ENCODE assay signal across 30 cellular contexts in genomic region chr14:52007211-52007610, GRCh38.
"Had no signal": no experiment of that assay in that cellular context is flagged by ENCODE, and none has a peak within 500 bp of the region (broad histone marks: within the 10 kb centered on the region; RNA-seq: fewer than 3 reads in every experiment).

No MANE protein-coding gene starts in this region.

- H3K9me3 ChIP-seq: ascending aorta, breast epithelium, esophagus muscularis mucosa, gastrocnemius medialis, heart left ventricle had no signal

- H3K27ac ChIP-seq: ascending aorta, breast epithelium, coronary artery, foreskin keratinocyte, gastrocnemius medialis had no signal

- H3K4me3 ChIP-seq: ascending aorta, breast epithelium, coronary artery, dorsolateral prefrontal cortex, esophagus muscularis mucosa, gastrocnemius medialis, heart left ventricle had no signal

- H3K4me1 ChIP-seq: breast epithelium, foreskin keratinocyte had no signal

- DNase-seq: activated CD4-positive, alpha-beta memory T cell treated with anti-CD3 and anti-CD28 coated beads for 36 hours; activated CD4-positive, alpha-beta T cell treated with anti-CD3 and anti-CD28 coated beads for 36 hours; activated CD4-positive, alpha-beta T cell treated with anti-CD3 and anti-CD28 coated beads, Interleukin-2, amount 10 ng/mL, durations not matched to agents 24 days and 14 days; activated CD4-positive, CD25-positive, alpha-beta regulatory T cell; activated CD4-positive, CD25-positive, alpha-beta regulatory T cell treated with anti-CD3 and anti-CD28 coated beads, Interleukin-2, amount 50 U/mL, for 72 hours; activated CD8-positive, alpha-beta memory T cell treated with anti-CD3 and anti-CD28 coated beads, Interleukin-2, amount 10 ng/mL, durations not matched to agents 7 days and 5 days; activated CD8-positive, alpha-beta memory T cell treated with anti-CD3 and anti-CD28 coated beads, Interleukin-2, amount 50 U/mL, for 4 hours; activated CD8-positive, alpha-beta T cell treated with anti-CD3 and anti-CD28 coated beads, Interleukin-2, amount 10 ng/mL, durations not matched to agents 7 days and 5 days; activated gamma-delta T cell; activated naive CD4-positive, alpha-beta T cell; activated naive CD4-positive, alpha-beta T cell treated with anti-CD3 and anti-CD28 coated beads, Interleukin-2, amount 10 ng/mL, durations not matched to agents 7 days and 5 days; activated naive CD8-positive, alpha-beta T cell treated with anti-CD3 and anti-CD28 coated beads, Interleukin-2, amount 10 ng/mL, durations not matched to agents 7 days and 5 days; activated T-cell treated with anti-CD3 and anti-CD28 coated beads, Interleukin-2, amount 50 U/mL, for 1 hour; activated T-cell treated with anti-CD3 and anti-CD28 coated beads, Interleukin-2, amount 50 U/mL, for 48 hours; dorsolateral prefrontal cortex; effector memory CD4-positive, alpha-beta T cell; endodermal cell; erythroblast; foreskin keratinocyte; gastrocnemius medialis; glutamatergic neuron; heart left ventricle; T-helper 1 cell; T-helper 17 cell; T1000 had no signal

- H3K27me3 ChIP-seq: ascending aorta, breast epithelium, dorsolateral prefrontal cortex, esophagus muscularis mucosa, foreskin keratinocyte, gastrocnemius medialis, heart left ventricle had no signal

- ATAC-seq: activated CD4-positive, alpha-beta T cell treated with anti-CD3 and anti-CD28 coated beads for 36 hours; activated CD8-positive, alpha-beta memory T cell treated with anti-CD3 and anti-CD28 coated beads, Interleukin-2, amount 10 ng/mL, durations not matched to agents 7 days and 5 days; activated CD8-positive, alpha-beta T cell treated with anti-CD3 and anti-CD28 coated beads, Interleukin-2, amount 10 ng/mL, durations not matched to agents 7 days and 5 days; activated naive CD4-positive, alpha-beta T cell treated with anti-CD3 and anti-CD28 coated beads, Interleukin-2, amount 50 U/mL, for 72 hours; foreskin keratinocyte; gastrocnemius medialis; heart left ventricle; T-helper 17 cell had no signal
